Comparison of ENCODE assay signal across 8 cellular contexts in genomic region chr1:205523891-205524793, GRCh38. TPM values are rescaled to one million over a fixed set of nuclear protein-coding genes. Genes with fewer than 3 reads are reported as not detected.
DNase-seq lines count a peak whose midpoint lies in the region; ATAC-seq and TF ChIP-seq lines count a peak whose summit lies in the region.

No MANE protein-coding gene starts in this region.

- TF ChIP-seq POLR2A in body of pancreas (IDR thresholded peaks at IDR 0.05): no peak

- H3K4me1 ChIP-seq in body of pancreas: peaks cover 6% of the 10 kb centered on the region

- no peak overlapping the region for H3K27ac ChIP-seq in body of pancreas

- DNase-seq in Right ventricle myocardium inferior (ENCODE audit: missing footprints) (peak; percentile 76), cardiac septum (ENCODE audit: low spot score) (no peak), NCI-H2107 treated with DMSO at 0.1 percent for 48 hours (lab: John Stamatoyannopoulos, UW; ENCODE audit: unreplicated experiment) (peak; percentile 80), UCSD-AML1 (lab: John Stamatoyannopoulos, UW; ENCODE audit: unreplicated experiment) (peak; percentile 76), body of pancreas (peak; percentile 77 to 87 (median 82)), iPS-NIHi7 (ENCODE audit: extremely low spot score) (peak; percentile 83)
- DNase-seq in stimulated activated CD4-positive, alpha-beta T cell treated with anti-CD3 and anti-CD28 coated beads, Interleukin-15, amount 100 ng/mL, for 24 hours: peak; percentile 82

- no peaks in the 10 kb centered on the region for H3K36me3 ChIP-seq in body of pancreas (replicated peaks in 1 of 2; ENCODE audit: insufficient read depth in 1 of 2, low read depth in 2 of 2)

- no peaks in the 10 kb centered on the region for H3K9me3 ChIP-seq in body of pancreas

- peak; percentile 44 to 86 (median 79) for TF ChIP-seq CTCF in body of pancreas (IDR thresholded peaks at IDR 0.05)

- WGBS in body of pancreas, 2 donors: 40 to 55% methylated on average over 7 to 16 of the region's 16 CpGs

- intact Hi-C loops in Right ventricle myocardium inferior (cut with DNase I) (loop anchor here (1.0 to 5.0 kb wide), 3 partner anchors 36 to 172 kb away; no protein-coding TSS in a partner anchor), cardiac septum (cut with DNase I) (loop anchor here (1.0 to 2.0 kb wide), 3 partner anchors 30 to 127 kb away; no protein-coding TSS in a partner anchor), body of pancreas (cut with DNase I) (loop anchor here (10.0 kb wide), 1 partner anchor 189 kb away; no protein-coding TSS in a partner anchor)

- H3K4me3 ChIP-seq in body of pancreas: no peak overlapping the region

- no peaks in the 10 kb centered on the region for H3K27me3 ChIP-seq in body of pancreas

- ATAC-seq in Right ventricle myocardium inferior (peak; percentile 47), body of pancreas (peak; percentile 73), HG03460 (IDR thresholded peaks at IDR 0.05; ENCODE audit: unreplicated experiment) (no peak)

RNA-seq across cellular contexts. Expression of gene CDK18, which starts 19.7 kb away (rescaled TPM):
- 180 TPM for total RNA-seq in Right ventricle myocardium inferior
- 195 TPM for total RNA-seq in cardiac septum
- 10 to 100 TPM; 28.0 to 28.7 TPM for total RNA-seq in body of pancreas
